Comparison of ENCODE assay signal across 1 cellular context in the genomic region with DNA sequence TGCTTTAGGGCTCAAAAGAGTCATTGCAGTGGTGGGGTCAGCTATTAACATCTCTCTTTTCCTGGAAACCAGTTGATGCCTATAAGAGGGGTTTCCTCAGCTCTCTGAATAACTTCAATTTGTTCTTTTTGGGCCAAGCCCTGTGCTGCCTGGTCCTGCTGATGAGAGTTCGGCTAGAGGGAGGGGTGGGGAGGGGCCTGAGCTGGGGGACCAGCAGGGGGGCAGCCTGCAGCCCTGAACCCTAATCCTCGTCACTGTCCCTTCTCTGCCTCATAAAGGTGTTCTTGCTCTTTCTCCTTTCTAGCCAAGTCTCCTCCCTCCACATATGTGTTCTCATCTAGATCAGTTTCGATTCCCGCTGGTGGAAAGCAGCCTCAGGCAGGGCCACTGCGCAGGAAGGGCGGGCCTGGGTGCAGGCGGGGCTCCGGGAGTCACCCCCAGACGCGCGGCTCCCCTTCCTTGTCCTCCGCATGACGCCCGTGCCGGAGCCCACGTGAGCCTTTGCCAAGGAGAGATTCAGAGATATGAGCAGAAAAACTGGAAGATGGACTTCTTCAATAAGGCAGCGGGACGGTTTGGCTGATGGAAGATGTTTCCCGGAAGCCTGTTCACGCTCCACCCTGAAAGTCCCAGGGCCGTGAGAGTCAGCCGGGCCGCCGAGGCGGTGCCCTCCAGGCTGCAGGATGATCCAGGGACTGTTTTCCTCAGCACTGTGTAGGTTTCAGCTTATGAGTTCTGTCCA.
A peak's percentile ranks its signal among the peaks of the same experiment; 100 is the strongest.
TF ChIP-seq lines count a peak whose summit lies in the region.

No MANE protein-coding gene starts in this region.

TF ChIP-seq in HepG2, 621 proteins besides CTCF, POLR2A, EP300 and RAD21 (continued from another document and continues in another):
- no peak for TF ChIP-seq REL (CRISPR knock-in tag; conservative IDR thresholded peaks at IDR 0.05)
- TF ChIP-seq, protein P1, sequence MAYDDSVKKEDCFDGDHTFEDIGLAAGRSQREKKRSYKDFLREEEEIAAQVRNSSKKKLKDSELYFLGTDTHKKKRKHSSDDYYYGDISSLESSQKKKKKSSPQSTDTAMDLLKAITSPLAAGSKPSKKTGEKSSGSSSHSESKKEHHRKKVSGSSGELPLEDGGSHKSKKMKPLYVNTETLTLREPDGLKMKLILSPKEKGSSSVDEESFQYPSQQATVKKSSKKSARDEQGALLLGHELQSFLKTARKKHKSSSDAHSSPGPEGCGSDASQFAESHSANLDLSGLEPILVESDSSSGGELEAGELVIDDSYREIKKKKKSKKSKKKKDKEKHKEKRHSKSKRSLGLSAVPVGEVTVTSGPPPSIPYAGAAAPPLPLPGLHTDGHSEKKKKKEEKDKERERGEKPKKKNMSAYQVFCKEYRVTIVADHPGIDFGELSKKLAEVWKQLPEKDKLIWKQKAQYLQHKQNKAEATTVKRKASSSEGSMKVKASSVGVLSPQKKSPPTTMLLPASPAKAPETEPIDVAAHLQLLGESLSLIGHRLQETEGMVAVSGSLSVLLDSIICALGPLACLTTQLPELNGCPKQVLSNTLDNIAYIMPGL (CRISPR knock-in tag; IDR thresholded peaks at IDR 0.05; ENCODE audit: borderline replicate concordance in 1 of 2, low read depth in 1 of 2): peak in 1 of 2 experiments; percentile 29; a peak in 1 of 4 replicates
- TF ChIP-seq ZFY (CRISPR knock-in tag; IDR thresholded peaks at IDR 0.05): peak; percentile 39; the same call in 1 of the 2 replicates
- TF ChIP-seq SAP130 (CRISPR knock-in tag; IDR thresholded peaks at IDR 0.05; ENCODE audit: low read depth): peak; percentile 16; the same call in 1 of the 2 replicates
- no peak for TF ChIP-seq ZNF850 (CRISPR knock-in tag; conservative IDR thresholded peaks at IDR 0.05)
- TF ChIP-seq KAT8 (CRISPR knock-in tag; IDR thresholded peaks at IDR 0.05): peak; percentile 56; the same call in 1 of the 2 replicates
- TF ChIP-seq, protein P2, sequence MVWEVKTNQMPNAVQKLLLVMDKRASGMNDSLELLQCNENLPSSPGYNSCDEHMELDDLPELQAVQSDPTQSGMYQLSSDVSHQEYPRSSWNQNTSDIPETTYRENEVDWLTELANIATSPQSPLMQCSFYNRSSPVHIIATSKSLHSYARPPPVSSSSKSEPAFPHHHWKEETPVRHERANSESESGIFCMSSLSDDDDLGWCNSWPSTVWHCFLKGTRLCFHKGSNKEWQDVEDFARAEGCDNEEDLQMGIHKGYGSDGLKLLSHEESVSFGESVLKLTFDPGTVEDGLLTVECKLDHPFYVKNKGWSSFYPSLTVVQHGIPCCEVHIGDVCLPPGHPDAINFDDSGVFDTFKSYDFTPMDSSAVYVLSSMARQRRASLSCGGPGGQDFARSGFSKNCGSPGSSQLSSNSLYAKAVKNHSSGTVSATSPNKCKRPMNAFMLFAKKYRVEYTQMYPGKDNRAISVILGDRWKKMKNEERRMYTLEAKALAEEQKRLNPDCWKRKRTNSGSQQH (CRISPR knock-in tag; IDR thresholded peaks at IDR 0.05; ENCODE audit: low read depth): no peak
- TF ChIP-seq, protein P3, sequence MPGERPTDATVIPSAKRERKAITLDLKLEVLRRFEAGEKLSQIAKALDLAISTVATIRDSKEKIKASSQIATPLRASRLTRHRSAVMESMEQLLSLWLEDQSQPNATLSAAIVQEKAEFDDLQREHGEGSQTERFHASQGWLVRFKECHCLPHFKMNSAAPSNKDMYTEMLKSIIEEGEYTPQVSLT (CRISPR knock-in tag; IDR thresholded peaks at IDR 0.05; ENCODE audit: borderline replicate concordance, low read depth): no peak
- TF ChIP-seq MEIS2 (CRISPR knock-in tag; IDR thresholded peaks at IDR 0.05): no peak
- TF ChIP-seq, protein P4, sequence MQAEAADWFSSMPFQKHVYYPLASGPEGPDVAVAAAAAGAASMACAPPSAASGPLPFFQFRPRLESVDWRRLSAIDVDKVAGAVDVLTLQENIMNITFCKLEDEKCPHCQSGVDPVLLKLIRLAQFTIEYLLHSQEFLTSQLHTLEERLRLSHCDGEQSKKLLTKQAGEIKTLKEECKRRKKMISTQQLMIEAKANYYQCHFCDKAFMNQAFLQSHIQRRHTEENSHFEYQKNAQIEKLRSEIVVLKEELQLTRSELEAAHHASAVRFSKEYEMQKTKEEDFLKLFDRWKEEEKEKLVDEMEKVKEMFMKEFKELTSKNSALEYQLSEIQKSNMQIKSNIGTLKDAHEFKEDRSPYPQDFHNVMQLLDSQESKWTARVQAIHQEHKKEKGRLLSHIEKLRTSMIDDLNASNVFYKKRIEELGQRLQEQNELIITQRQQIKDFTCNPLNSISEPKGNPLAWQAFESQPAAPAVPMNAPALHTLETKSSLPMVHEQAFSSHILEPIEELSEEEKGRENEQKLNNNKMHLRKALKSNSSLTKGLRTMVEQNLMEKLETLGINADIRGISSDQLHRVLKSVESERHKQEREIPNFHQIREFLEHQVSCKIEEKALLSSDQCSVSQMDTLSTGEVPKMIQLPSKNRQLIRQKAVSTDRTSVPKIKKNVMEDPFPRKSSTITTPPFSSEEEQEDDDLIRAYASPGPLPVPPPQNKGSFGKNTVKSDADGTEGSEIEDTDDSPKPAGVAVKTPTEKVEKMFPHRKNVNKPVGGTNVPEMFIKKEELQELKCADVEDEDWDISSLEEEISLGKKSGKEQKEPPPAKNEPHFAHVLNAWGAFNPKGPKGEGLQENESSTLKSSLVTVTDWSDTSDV (CRISPR knock-in tag; IDR thresholded peaks at IDR 0.05): no peak
- TF ChIP-seq, protein P5, sequence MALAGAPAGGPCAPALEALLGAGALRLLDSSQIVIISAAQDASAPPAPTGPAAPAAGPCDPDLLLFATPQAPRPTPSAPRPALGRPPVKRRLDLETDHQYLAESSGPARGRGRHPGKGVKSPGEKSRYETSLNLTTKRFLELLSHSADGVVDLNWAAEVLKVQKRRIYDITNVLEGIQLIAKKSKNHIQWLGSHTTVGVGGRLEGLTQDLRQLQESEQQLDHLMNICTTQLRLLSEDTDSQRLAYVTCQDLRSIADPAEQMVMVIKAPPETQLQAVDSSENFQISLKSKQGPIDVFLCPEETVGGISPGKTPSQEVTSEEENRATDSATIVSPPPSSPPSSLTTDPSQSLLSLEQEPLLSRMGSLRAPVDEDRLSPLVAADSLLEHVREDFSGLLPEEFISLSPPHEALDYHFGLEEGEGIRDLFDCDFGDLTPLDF (CRISPR knock-in tag; IDR thresholded peaks at IDR 0.05): no peak
- no peak for TF ChIP-seq KAT2B (IDR thresholded peaks at IDR 0.05; ENCODE audit: borderline replicate concordance, low read depth, low read length)
- no peak for TF ChIP-seq ZNF17 (CRISPR knock-in tag; IDR thresholded peaks at IDR 0.05)
- no peak for TF ChIP-seq ZFYVE20 (CRISPR knock-in tag; IDR thresholded peaks at IDR 0.05; ENCODE audit: borderline replicate concordance, low read depth)
- no peak for TF ChIP-seq KDM1A (CRISPR knock-in tag; IDR thresholded peaks at IDR 0.05)
- TF ChIP-seq, protein P6, sequence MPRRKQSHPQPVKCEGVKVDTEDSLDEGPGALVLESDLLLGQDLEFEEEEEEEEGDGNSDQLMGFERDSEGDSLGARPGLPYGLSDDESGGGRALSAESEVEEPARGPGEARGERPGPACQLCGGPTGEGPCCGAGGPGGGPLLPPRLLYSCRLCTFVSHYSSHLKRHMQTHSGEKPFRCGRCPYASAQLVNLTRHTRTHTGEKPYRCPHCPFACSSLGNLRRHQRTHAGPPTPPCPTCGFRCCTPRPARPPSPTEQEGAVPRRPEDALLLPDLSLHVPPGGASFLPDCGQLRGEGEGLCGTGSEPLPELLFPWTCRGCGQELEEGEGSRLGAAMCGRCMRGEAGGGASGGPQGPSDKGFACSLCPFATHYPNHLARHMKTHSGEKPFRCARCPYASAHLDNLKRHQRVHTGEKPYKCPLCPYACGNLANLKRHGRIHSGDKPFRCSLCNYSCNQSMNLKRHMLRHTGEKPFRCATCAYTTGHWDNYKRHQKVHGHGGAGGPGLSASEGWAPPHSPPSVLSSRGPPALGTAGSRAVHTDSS (CRISPR knock-in tag; conservative IDR thresholded peaks at IDR 0.05): no peak
- no peak for TF ChIP-seq KMT2A (CRISPR knock-in tag; IDR thresholded peaks at IDR 0.05)
- TF ChIP-seq, protein P7, sequence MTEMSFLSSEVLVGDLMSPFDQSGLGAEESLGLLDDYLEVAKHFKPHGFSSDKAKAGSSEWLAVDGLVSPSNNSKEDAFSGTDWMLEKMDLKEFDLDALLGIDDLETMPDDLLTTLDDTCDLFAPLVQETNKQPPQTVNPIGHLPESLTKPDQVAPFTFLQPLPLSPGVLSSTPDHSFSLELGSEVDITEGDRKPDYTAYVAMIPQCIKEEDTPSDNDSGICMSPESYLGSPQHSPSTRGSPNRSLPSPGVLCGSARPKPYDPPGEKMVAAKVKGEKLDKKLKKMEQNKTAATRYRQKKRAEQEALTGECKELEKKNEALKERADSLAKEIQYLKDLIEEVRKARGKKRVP (CRISPR knock-in tag; IDR thresholded peaks at IDR 0.05): no peak
- TF ChIP-seq ZNF367 (CRISPR knock-in tag; IDR thresholded peaks at IDR 0.05; ENCODE audit: borderline replicate concordance): no peak
- TF ChIP-seq ZNF383 (CRISPR knock-in tag; IDR thresholded peaks at IDR 0.05; ENCODE audit: borderline replicate concordance): no peak
- TF ChIP-seq, protein P8, sequence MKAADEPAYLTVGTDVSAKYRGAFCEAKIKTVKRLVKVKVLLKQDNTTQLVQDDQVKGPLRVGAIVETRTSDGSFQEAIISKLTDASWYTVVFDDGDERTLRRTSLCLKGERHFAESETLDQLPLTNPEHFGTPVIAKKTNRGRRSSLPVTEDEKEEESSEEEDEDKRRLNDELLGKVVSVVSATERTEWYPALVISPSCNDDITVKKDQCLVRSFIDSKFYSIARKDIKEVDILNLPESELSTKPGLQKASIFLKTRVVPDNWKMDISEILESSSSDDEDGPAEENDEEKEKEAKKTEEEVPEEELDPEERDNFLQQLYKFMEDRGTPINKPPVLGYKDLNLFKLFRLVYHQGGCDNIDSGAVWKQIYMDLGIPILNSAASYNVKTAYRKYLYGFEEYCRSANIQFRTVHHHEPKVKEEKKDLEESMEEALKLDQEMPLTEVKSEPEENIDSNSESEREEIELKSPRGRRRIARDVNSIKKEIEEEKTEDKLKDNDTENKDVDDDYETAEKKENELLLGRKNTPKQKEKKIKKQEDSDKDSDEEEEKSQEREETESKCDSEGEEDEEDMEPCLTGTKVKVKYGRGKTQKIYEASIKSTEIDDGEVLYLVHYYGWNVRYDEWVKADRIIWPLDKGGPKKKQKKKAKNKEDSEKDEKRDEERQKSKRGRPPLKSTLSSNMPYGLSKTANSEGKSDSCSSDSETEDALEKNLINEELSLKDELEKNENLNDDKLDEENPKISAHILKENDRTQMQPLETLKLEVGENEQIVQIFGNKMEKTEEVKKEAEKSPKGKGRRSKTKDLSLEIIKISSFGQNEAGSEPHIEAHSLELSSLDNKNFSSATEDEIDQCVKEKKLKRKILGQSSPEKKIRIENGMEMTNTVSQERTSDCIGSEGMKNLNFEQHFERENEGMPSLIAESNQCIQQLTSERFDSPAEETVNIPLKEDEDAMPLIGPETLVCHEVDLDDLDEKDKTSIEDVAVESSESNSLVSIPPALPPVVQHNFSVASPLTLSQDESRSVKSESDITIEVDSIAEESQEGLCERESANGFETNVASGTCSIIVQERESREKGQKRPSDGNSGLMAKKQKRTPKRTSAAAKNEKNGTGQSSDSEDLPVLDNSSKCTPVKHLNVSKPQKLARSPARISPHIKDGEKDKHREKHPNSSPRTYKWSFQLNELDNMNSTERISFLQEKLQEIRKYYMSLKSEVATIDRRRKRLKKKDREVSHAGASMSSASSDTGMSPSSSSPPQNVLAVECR (CRISPR knock-in tag; IDR thresholded peaks at IDR 0.05; ENCODE audit: borderline replicate concordance): peak; percentile 40; the same call in 1 of the 2 replicates
- TF ChIP-seq ZNF121 (CRISPR knock-in tag; IDR thresholded peaks at IDR 0.05): no peak
- no peak for TF ChIP-seq ZKSCAN8 (CRISPR knock-in tag; IDR thresholded peaks at IDR 0.05; ENCODE audit: borderline replicate concordance)
- no peak for TF ChIP-seq SALL1 (CRISPR knock-in tag; IDR thresholded peaks at IDR 0.05)
- no peak for TF ChIP-seq NFYC (CRISPR knock-in tag; IDR thresholded peaks at IDR 0.05)
- TF ChIP-seq, protein P9, sequence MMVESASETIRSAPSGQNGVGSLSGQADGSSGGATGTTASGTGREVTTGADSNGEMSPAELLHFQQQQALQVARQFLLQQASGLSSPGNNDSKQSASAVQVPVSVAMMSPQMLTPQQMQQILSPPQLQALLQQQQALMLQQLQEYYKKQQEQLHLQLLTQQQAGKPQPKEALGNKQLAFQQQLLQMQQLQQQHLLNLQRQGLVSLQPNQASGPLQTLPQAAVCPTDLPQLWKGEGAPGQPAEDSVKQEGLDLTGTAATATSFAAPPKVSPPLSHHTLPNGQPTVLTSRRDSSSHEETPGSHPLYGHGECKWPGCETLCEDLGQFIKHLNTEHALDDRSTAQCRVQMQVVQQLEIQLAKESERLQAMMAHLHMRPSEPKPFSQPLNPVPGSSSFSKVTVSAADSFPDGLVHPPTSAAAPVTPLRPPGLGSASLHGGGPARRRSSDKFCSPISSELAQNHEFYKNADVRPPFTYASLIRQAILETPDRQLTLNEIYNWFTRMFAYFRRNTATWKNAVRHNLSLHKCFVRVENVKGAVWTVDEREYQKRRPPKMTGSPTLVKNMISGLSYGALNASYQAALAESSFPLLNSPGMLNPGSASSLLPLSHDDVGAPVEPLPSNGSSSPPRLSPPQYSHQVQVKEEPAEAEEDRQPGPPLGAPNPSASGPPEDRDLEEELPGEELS (CRISPR knock-in tag; IDR thresholded peaks at IDR 0.05): 0 out of 2 replicates have a peak, but pooled peaks have one; percentile 31
- TF ChIP-seq SP4 (CRISPR knock-in tag; IDR thresholded peaks at IDR 0.05): no peak
- TF ChIP-seq GABPA (IDR thresholded peaks at IDR 0.05; ENCODE audit: low read depth, low read length): peak; percentile 19; the same call in 1 of the 2 replicates
- TF ChIP-seq GABPA (CRISPR knock-in tag; IDR thresholded peaks at IDR 0.05; ENCODE audit: low read depth): peak; percentile 31; the same call in 1 of the 2 replicates
- TF ChIP-seq HNF4A (CRISPR knock-in tag; IDR thresholded peaks at IDR 0.05): no peak
- TF ChIP-seq ZFP82 (CRISPR knock-in tag; IDR thresholded peaks at IDR 0.05; ENCODE audit: borderline replicate concordance): no peak
- no peak for TF ChIP-seq ZNF143 (CRISPR knock-in tag; IDR thresholded peaks at IDR 0.05)
- TF ChIP-seq ZNF562 (CRISPR knock-in tag; IDR thresholded peaks at IDR 0.05; ENCODE audit: borderline replicate concordance): no peak
- TF ChIP-seq, protein P10, sequence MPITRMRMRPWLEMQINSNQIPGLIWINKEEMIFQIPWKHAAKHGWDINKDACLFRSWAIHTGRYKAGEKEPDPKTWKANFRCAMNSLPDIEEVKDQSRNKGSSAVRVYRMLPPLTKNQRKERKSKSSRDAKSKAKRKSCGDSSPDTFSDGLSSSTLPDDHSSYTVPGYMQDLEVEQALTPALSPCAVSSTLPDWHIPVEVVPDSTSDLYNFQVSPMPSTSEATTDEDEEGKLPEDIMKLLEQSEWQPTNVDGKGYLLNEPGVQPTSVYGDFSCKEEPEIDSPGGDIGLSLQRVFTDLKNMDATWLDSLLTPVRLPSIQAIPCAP (CRISPR knock-in tag; IDR thresholded peaks at IDR 0.05; ENCODE audit: low read depth): no peak
- 0 out of 2 replicates have a peak, but pooled peaks have one; percentile 47 for TF ChIP-seq ARNTL (CRISPR knock-in tag; IDR thresholded peaks at IDR 0.05)
- no peak for TF ChIP-seq SMC3 (IDR thresholded peaks at IDR 0.05; ENCODE audit: low read length)
- TF ChIP-seq, protein P11, sequence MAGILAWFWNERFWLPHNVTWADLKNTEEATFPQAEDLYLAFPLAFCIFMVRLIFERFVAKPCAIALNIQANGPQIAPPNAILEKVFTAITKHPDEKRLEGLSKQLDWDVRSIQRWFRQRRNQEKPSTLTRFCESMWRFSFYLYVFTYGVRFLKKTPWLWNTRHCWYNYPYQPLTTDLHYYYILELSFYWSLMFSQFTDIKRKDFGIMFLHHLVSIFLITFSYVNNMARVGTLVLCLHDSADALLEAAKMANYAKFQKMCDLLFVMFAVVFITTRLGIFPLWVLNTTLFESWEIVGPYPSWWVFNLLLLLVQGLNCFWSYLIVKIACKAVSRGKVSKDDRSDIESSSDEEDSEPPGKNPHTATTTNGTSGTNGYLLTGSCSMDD (CRISPR knock-in tag; IDR thresholded peaks at IDR 0.05): no peak
- TF ChIP-seq TBX2 (CRISPR knock-in tag; IDR thresholded peaks at IDR 0.05; ENCODE audit: borderline replicate concordance): 0 out of 2 replicates have a peak, but pooled peaks have one; percentile 29
- no peak for TF ChIP-seq KLF11 (CRISPR knock-in tag; IDR thresholded peaks at IDR 0.05)
